In genomic region chr4:106982711-106983211, GRCh38 we compare ENCODE assay signal across 30 cellular contexts. TPM values are rescaled to one million over a fixed set of nuclear protein-coding genes. Genes with fewer than 3 reads are reported as not detected.
"Had no signal": no experiment of that assay in that cellular context is flagged by ENCODE, and none has a peak within 500 bp of the region (broad histone marks: within the 10 kb centered on the region; RNA-seq: fewer than 3 reads in every experiment).

No MANE protein-coding gene starts in this region.

- DNase-seq: activated CD4-positive, alpha-beta memory T cell treated with anti-CD3 and anti-CD28 coated beads for 36 hours; activated CD4-positive, alpha-beta T cell treated with anti-CD3 and anti-CD28 coated beads, Interleukin-2, amount 50 U/mL, for 1 hour; activated effector memory CD4-positive, alpha-beta T cell treated with anti-CD3 and anti-CD28 coated beads, Interleukin-2, amount 50 U/mL, for 16 hours; activated naive CD4-positive, alpha-beta T cell; activated naive CD4-positive, alpha-beta T cell treated with anti-CD3 and anti-CD28 coated beads, Interleukin-2, amount 50 U/mL, for 16 hours; activated naive CD8-positive, alpha-beta T cell treated with anti-CD3 and anti-CD28 coated beads for 36 hours; activated T-cell treated with anti-CD3 and anti-CD28 coated beads, Interleukin-2, amount 50 U/mL, for 1 hour; activated T-cell treated with anti-CD3 and anti-CD28 coated beads, Interleukin-2, amount 50 U/mL, for 72 hours; amniotic stem cell; aorta; brain microvascular endothelial cell; central memory CD4-positive, alpha-beta T cell; NCI-H1048; NCI-H1105 treated with DMSO at 0.1 percent for 48 hours; NCI-H1436; NCI-H1694; NCI-H1930; NCI-H345; NCI-H524 treated with DMSO at 0.1 percent for 48 hours; SHP77; SJCRH30; T1000; WERI-Rb-1 had no signal

- H3K4me3 Mint-ChIP-seq: activated CD4-positive, alpha-beta memory T cell treated with anti-CD3 and anti-CD28 coated beads for 36 hours; activated naive CD8-positive, alpha-beta T cell treated with anti-CD3 and anti-CD28 coated beads for 36 hours; activated T-cell treated with anti-CD3 and anti-CD28 coated beads, Interleukin-2, amount 50 U/mL, for 72 hours; activated T-helper 17 cell treated with anti-CD3 and anti-CD28 coated beads, Interleukin-2, amount 50 U/mL, for 72 hours had no signal

- H3K36me3 Mint-ChIP-seq: activated CD4-positive, alpha-beta memory T cell treated with anti-CD3 and anti-CD28 coated beads for 36 hours; activated naive CD8-positive, alpha-beta T cell treated with anti-CD3 and anti-CD28 coated beads for 36 hours had no signal

- H3K36me3 ChIP-seq: brain microvascular endothelial cell, SJCRH30, WERI-Rb-1 had no signal

- H3K4me1 ChIP-seq: SJCRH30 had no signal

- H3K27me3 Mint-ChIP-seq: activated CD4-positive, alpha-beta memory T cell treated with anti-CD3 and anti-CD28 coated beads for 36 hours; activated naive CD8-positive, alpha-beta T cell treated with anti-CD3 and anti-CD28 coated beads for 36 hours had no signal

- H3K4me1 Mint-ChIP-seq: activated naive CD8-positive, alpha-beta T cell treated with anti-CD3 and anti-CD28 coated beads for 36 hours; activated T-helper 17 cell treated with anti-CD3 and anti-CD28 coated beads, Interleukin-2, amount 50 U/mL, for 72 hours had no signal

- H3K27ac Mint-ChIP-seq: activated CD4-positive, alpha-beta memory T cell treated with anti-CD3 and anti-CD28 coated beads for 36 hours; activated naive CD8-positive, alpha-beta T cell treated with anti-CD3 and anti-CD28 coated beads for 36 hours; activated T-cell treated with anti-CD3 and anti-CD28 coated beads, Interleukin-2, amount 50 U/mL, for 72 hours; activated T-helper 17 cell treated with anti-CD3 and anti-CD28 coated beads, Interleukin-2, amount 50 U/mL, for 72 hours had no signal

- H3K4me3 ChIP-seq: SJCRH30, SK-N-MC had no signal

- ATAC-seq: activated T-cell treated with anti-CD3 and anti-CD28 coated beads, Interleukin-2, amount 50 U/mL, for 72 hours; activated T-helper 17 cell treated with anti-CD3 and anti-CD28 coated beads, Interleukin-2, amount 50 U/mL, for 72 hours; Panc1 had no signal

- H3K9me3 Mint-ChIP-seq: activated naive CD8-positive, alpha-beta T cell treated with anti-CD3 and anti-CD28 coated beads for 36 hours; activated T-cell treated with anti-CD3 and anti-CD28 coated beads, Interleukin-2, amount 50 U/mL, for 72 hours; activated T-helper 17 cell treated with anti-CD3 and anti-CD28 coated beads, Interleukin-2, amount 50 U/mL, for 72 hours had no signal

- H3K9me3 ChIP-seq: SJCRH30 had no signal

- H3K27me3 ChIP-seq: brain microvascular endothelial cell, SJCRH30 had no signal

- H3K27ac ChIP-seq: brain microvascular endothelial cell, SJCRH30, SK-N-MC, WERI-Rb-1 had no signal

RNA-seq across cellular contexts. Expression of gene DKK2, which starts 53.4 kb away (rescaled TPM):
- total RNA-seq: activated CD4-positive, alpha-beta memory T cell treated with anti-CD3 and anti-CD28 coated beads for 36 hours; activated CD8-positive, alpha-beta memory T cell treated with anti-CD3 and anti-CD28 coated beads for 36 hours; activated naive CD8-positive, alpha-beta T cell treated with anti-CD3 and anti-CD28 coated beads for 36 hours; activated T-cell treated with anti-CD3 and anti-CD28 coated beads, Interleukin-2, amount 50 U/mL, for 72 hours; NCI-H460; T-helper 1 cell treated with Interleukin-12 subunit alpha and Interleukin-12 subunit beta and Interleukin-4 antibody, amounts not matched to agents 30 ng/mL and 1 ng/mL, for 36 hours; T-helper 2 cell treated with Interferon-gamma antibody and Interleukin-4, amounts not matched to agents 100 ng/mL and 5 ng/mL, for 36 hours had no signal
